In the genomic region with DNA sequence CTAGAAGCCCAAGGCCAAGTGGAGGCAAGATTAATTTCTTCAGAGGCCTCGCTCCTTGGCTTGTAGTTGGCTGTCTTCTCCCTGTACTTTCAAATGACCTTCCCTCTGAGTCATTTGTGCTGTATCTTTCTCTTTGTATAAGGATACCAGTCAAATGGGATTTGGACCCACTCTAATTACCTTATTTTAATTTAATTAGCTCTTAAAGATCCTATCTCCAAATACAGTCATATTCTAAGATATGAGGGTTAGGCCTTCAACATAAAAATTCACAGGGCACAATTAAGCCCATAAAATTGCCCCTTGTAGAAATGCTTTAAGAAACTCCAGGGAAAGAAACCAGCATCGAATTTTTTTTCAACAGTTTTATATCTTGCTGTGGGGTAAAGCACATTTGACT, we compare ENCODE assay signal across 28 cellular contexts.
"Had no signal": no experiment of that assay in that cellular context is flagged by ENCODE, and none has a peak within 500 bp of the region (broad histone marks: within the 10 kb centered on the region; RNA-seq: fewer than 3 reads in every experiment).

No MANE protein-coding gene starts in this region.

- H3K9me3 ChIP-seq: gastrocnemius medialis, left lung, prostate gland, right atrium auricular region, suprapubic skin, transverse colon, upper lobe of right lung, uterus had no signal

- H3K9me3 Mint-ChIP-seq: nephron progenitor cell had no signal

- FAIRE-seq: kidney had no signal

- H3K4me3 ChIP-seq: gastrocnemius medialis, hepatocyte, left lung, prostate gland, right atrium auricular region, smooth muscle cell, suprapubic skin, transverse colon, upper lobe of right lung, uterus had no signal

- H3K4me3 Mint-ChIP-seq: dendritic cell treated with granulocyte-macrophage colony-stimulating factor and Interleukin-4, amounts not matched to agents 40 ng/mL and 50 ng/mL, for 4 days; endodermal cell; naive thymus-derived CD4-positive, alpha-beta T cell; nephron progenitor cell; stimulated activated naive CD8-positive, alpha-beta T cell treated with anti-CD3 and anti-CD28 coated beads, Interleukin-15, amount 100 ng/mL, for 72 hours had no signal

- H3K27me3 Mint-ChIP-seq: dendritic cell treated with granulocyte-macrophage colony-stimulating factor and Interleukin-4, amounts not matched to agents 40 ng/mL and 50 ng/mL, for 4 days; naive thymus-derived CD4-positive, alpha-beta T cell; stimulated activated naive CD8-positive, alpha-beta T cell treated with anti-CD3 and anti-CD28 coated beads, Interleukin-15, amount 100 ng/mL, for 72 hours had no signal

- DNase-seq: effector CD8-positive, alpha-beta T cell; endodermal cell; foreskin fibroblast; gastrocnemius medialis; head of caudate nucleus; kidney; left lung; mesenchymal stem cell; midbrain; naive thymus-derived CD4-positive, alpha-beta T cell; nephron progenitor cell; nucleus accumbens; stimulated activated CD4-positive, alpha-beta T cell treated with anti-CD3 and anti-CD28 coated beads, Interleukin-12 subunit alpha, Interleukin-12 subunit beta, amount 100 ng/mL, for 4 hours; stimulated activated CD4-positive, alpha-beta T cell treated with anti-CD3 and anti-CD28 coated beads, Interleukin-1b, Interleukin-23, amount 100 ng/mL, for 48 hours; stimulated activated CD4-positive, alpha-beta T cell treated with anti-CD3 and anti-CD28 coated beads, Interleukin-4, amount 100 ng/mL, for 1 hour; stimulated activated CD8-positive, alpha-beta memory T cell treated with anti-CD3 and anti-CD28 coated beads, Interleukin-4, amount 100 ng/mL, for 48 hours; stimulated activated naive CD4-positive, alpha-beta T cell; stimulated activated naive CD8-positive, alpha-beta T cell treated with anti-CD3 and anti-CD28 coated beads, Interleukin-15, amount 100 ng/mL, for 72 hours; transverse colon; upper lobe of right lung; uterus had no signal

- H3K27ac Mint-ChIP-seq: dendritic cell treated with granulocyte-macrophage colony-stimulating factor and Interleukin-4, amounts not matched to agents 40 ng/mL and 50 ng/mL, for 4 days; endodermal cell; naive thymus-derived CD4-positive, alpha-beta T cell; nephron progenitor cell; stimulated activated naive CD8-positive, alpha-beta T cell treated with anti-CD3 and anti-CD28 coated beads, Interleukin-15, amount 100 ng/mL, for 72 hours had no signal

- H3K36me3 Mint-ChIP-seq: naive thymus-derived CD4-positive, alpha-beta T cell had no signal

- H3K27ac ChIP-seq: epithelial cell of prostate, gastrocnemius medialis, hepatocyte, left lung, prostate gland, right atrium auricular region, suprapubic skin, transverse colon, upper lobe of right lung, uterus had no signal

- H3K4me1 Mint-ChIP-seq: endodermal cell; naive thymus-derived CD4-positive, alpha-beta T cell; stimulated activated naive CD8-positive, alpha-beta T cell treated with anti-CD3 and anti-CD28 coated beads, Interleukin-15, amount 100 ng/mL, for 72 hours had no signal

- H3K36me3 ChIP-seq: gastrocnemius medialis, left lung, prostate gland, right atrium auricular region, suprapubic skin, transverse colon, upper lobe of right lung, uterus had no signal
